17 cellular contexts compared by ENCODE assay signal in the genomic region with DNA sequence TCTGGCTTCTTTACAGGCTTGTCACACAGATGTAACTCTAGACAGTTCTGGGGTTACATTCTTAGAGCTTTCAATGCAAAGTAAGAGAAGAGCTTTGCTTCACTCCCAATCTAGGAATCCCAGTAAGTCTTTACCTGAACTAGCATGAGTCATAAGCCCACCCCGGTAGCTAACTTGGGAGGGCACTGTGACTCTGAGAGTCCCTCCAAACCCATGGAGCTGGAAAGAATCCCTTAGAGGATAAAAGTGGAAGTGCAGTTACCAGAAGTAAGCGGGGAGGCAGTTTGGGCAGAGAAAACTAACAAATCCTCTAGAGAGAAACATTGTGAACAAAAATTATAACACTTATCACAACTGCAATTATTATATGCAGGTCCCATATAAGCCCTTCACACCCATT.
DNase-seq lines count a peak whose midpoint lies in the region; TF ChIP-seq lines count a peak whose summit lies in the region.
"Had no signal": no experiment of that assay in that cellular context is flagged by ENCODE, and none has a peak within 500 bp of the region (broad histone marks: within the 10 kb centered on the region; RNA-seq: fewer than 3 reads in every experiment).

No MANE protein-coding gene starts in this region.

- H3K4me3 ChIP-seq in AG10803 (ENCODE audit: low read length) (no peak overlapping the region), choroid plexus epithelial cell (ENCODE audit: low read depth, low read length) (no peak overlapping the region)
- H3K4me3 ChIP-seq: gastrocnemius medialis, lower lobe of right lung, pancreas, stomach, upper lobe of left lung had no signal

- DNase-seq in AG10803 (ENCODE audit: low read depth) (no peak), HT-29 (ENCODE audit: low spot score) (peak; percentile 2), choroid plexus epithelial cell (ENCODE audit: low read depth) (no peak), kidney glomerular epithelial cell (lab: John Stamatoyannopoulos, UW) (peak; percentile 4), HUDEP-2 (lab: John Stamatoyannopoulos, UW; ENCODE audit: unreplicated experiment in 76 of 76) (no peak), NCI-H69 (lab: John Stamatoyannopoulos, UW) (no peak)
- DNase-seq in activated CD4-positive, alpha-beta T cell treated with anti-CD3 and anti-CD28 coated beads for 4 hours, result no peak
- no peak for DNase-seq in effector CD4-positive, alpha-beta T cell
- DNase-seq: activated naive CD4-positive, alpha-beta T cell treated with Interleukin-2 at 50 U/mL for 16 hours; activated T-cell treated with anti-CD3 and anti-CD28 coated beads for 4 hours; anterior cingulate cortex; gastrocnemius medialis; lower lobe of right lung; NCI-H1694; pancreas; stomach; upper lobe of left lung had no signal

- TF ChIP-seq CTCF in AG10803 (conservative IDR thresholded peaks at IDR 0.05; ENCODE audit: low read length), result peak; percentile 6; the same call in 1 of the 2 replicates
- peak; percentile 24 for TF ChIP-seq CTCF in choroid plexus epithelial cell (conservative IDR thresholded peaks at IDR 0.05; ENCODE audit: low read depth, low read length)

Comparison
In these comparisons a context has a peak if more than half of its experiments do, and no peak if none do; other contexts are left out.
1. DNase-seq: peak in HT-29 (single experiment) and kidney glomerular epithelial cell (single experiment); none in AG10803 (single experiment), choroid plexus epithelial cell (single experiment), activated CD4-positive, alpha-beta T cell treated with anti-CD3 and anti-CD28 coated beads for 4 hours (0 of 2), HUDEP-2 (0 of 76), effector CD4-positive, alpha-beta T cell (single experiment) and NCI-H69 (single experiment).